In the genomic region with DNA sequence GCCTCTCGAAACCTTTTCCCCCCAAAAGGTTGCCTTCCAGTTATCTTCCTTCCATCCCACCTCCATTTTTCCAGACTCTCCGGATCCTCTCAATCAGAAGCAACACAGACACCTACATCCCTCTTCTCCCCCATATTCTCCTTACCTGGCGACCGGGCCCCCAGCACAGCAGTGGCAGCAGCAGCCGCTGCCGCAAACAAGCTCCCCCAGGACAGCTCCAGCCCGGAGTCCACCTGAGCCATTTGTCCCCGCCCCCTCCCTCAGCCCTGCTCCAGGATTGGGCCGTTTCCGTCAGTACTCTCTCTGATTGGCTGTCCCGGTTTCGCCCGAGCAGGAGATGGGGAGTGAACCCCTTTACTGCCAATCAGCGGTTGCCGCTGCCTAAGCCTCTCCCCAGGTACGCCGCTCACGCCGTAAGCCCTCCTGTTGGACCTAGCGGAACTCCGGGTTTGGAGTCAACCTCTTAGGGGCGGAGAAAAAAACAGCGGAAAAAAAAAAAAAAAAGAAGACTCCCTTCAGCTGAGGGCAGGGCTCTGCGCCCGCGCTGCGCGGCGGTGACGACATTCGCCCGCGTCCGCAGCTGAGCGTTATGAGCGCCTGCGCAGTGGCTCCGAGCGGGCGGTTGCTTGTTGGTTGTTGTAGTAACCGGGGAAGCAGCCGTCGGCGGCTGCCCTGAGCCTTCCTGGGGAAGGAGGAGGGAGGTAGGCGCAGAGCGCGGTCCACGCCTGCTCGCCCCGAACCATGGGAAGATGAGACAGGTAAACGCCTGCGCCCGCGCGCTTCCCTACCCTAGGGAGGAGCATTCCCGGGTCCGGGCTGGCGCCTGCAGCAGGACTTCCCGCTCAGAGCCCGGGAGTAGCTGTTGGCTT, we compare ENCODE assay signal across 8 cellular contexts.
A peak's percentile ranks its signal among the peaks of the same experiment; 100 is the strongest.
DNase-seq lines count a peak whose midpoint lies in the region; ATAC-seq and TF ChIP-seq lines count a peak whose summit lies in the region.

A gene with protein sequence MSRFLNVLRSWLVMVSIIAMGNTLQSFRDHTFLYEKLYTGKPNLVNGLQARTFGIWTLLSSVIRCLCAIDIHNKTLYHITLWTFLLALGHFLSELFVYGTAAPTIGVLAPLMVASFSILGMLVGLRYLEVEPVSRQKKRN (minus strand): TSS at position 247 of the 869 bp plus-strand sequence. CDS start 3,374 bp downstream, outside the sequence.
A gene with protein sequence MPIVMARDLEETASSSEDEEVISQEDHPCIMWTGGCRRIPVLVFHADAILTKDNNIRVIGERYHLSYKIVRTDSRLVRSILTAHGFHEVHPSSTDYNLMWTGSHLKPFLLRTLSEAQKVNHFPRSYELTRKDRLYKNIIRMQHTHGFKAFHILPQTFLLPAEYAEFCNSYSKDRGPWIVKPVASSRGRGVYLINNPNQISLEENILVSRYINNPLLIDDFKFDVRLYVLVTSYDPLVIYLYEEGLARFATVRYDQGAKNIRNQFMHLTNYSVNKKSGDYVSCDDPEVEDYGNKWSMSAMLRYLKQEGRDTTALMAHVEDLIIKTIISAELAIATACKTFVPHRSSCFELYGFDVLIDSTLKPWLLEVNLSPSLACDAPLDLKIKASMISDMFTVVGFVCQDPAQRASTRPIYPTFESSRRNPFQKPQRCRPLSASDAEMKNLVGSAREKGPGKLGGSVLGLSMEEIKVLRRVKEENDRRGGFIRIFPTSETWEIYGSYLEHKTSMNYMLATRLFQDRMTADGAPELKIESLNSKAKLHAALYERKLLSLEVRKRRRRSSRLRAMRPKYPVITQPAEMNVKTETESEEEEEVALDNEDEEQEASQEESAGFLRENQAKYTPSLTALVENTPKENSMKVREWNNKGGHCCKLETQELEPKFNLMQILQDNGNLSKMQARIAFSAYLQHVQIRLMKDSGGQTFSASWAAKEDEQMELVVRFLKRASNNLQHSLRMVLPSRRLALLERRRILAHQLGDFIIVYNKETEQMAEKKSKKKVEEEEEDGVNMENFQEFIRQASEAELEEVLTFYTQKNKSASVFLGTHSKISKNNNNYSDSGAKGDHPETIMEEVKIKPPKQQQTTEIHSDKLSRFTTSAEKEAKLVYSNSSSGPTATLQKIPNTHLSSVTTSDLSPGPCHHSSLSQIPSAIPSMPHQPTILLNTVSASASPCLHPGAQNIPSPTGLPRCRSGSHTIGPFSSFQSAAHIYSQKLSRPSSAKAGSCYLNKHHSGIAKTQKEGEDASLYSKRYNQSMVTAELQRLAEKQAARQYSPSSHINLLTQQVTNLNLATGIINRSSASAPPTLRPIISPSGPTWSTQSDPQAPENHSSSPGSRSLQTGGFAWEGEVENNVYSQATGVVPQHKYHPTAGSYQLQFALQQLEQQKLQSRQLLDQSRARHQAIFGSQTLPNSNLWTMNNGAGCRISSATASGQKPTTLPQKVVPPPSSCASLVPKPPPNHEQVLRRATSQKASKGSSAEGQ (N-terminal part only) (plus strand): TSS at position 617 of the 869 bp plus-strand sequence. CDS start 1,904 bp downstream, outside the sequence.

- peaks cover 2% of the 10 kb centered on the region for H3K27me3 Mint-ChIP-seq in nephron progenitor cell (ENCODE audit: low read depth, poor library complexity)
- no peaks in the 10 kb centered on the region for H3K27me3 Mint-ChIP-seq in stimulated activated naive CD8-positive, alpha-beta T cell treated with anti-CD3 and anti-CD28 coated beads, Interleukin-15, amount 100 ng/mL, for 72 hours

- H3K36me3 Mint-ChIP-seq in nephron progenitor cell (ENCODE audit: low read depth): no peaks in the 10 kb centered on the region

- H3K27ac ChIP-seq in MM.1S (ENCODE audit: low read length): peak within 1 kb of the TSS; percentile 73; the same call in 1 of the 2 replicates

- H3K9me2 ChIP-seq in MM.1S (replicated peaks; ENCODE audit: insufficient read depth, low read length): no peaks in the 10 kb centered on the region

- peak; percentile 98 for ATAC-seq in stimulated activated naive CD8-positive, alpha-beta T cell treated with anti-CD3 and anti-CD28 coated beads, Interleukin-15, amount 100 ng/mL, for 72 hours

- H3K4me2 ChIP-seq in MM.1S (ENCODE audit: low read depth, low read length): peak within 1 kb of the TSS; percentile 64

- H3K9ac ChIP-seq in ES-I3 (ENCODE audit: low read depth, low read length) (peak within 1 kb of the TSS; percentile 96), MM.1S (ENCODE audit: low read length) (peak within 1 kb of the TSS; percentile 81)

- no peaks in the 10 kb centered on the region for H4K20me1 ChIP-seq in MM.1S (ENCODE audit: insufficient read depth, low read length)

- H3K27me3 ChIP-seq in HAP-1 (ENCODE audit: low read depth): no peaks in the 10 kb centered on the region
- H3K27me3 ChIP-seq in MM.1S (replicated peaks; ENCODE audit: insufficient read depth, low read length): no peaks in the 10 kb centered on the region

- no peaks in the 10 kb centered on the region for H3F3A ChIP-seq in MM.1S (ENCODE audit: insufficient read depth, low read length)

- peaks cover 15% of the 10 kb centered on the region for H3K79me2 ChIP-seq in MM.1S (ENCODE audit: low read length)

- TF ChIP-seq CTCF in MM.1S (IDR thresholded peaks at IDR 0.05; ENCODE audit: low read length) (no peak), nephron progenitor cell (IDR thresholded peaks at IDR 0.05) (no peak)

- peak within 1 kb of the TSS; percentile 85 for H2AFZ ChIP-seq in MM.1S (ENCODE audit: low read length)

- no peaks in the 10 kb centered on the region for H3K36me3 ChIP-seq in ES-I3 (ENCODE audit: insufficient read depth, low read length)
- H3K36me3 ChIP-seq in HAP-1 (replicated peaks): peaks cover 6% of the 10 kb centered on the region
- H3K36me3 ChIP-seq in MM.1S (replicated peaks; ENCODE audit: insufficient read depth, low read length): no peaks in the 10 kb centered on the region

- H3K4me3 Mint-ChIP-seq in nephron progenitor cell: peak within 1 kb of the TSS; percentile 99
- H3K4me3 Mint-ChIP-seq in stimulated activated naive CD8-positive, alpha-beta T cell treated with anti-CD3 and anti-CD28 coated beads, Interleukin-15, amount 100 ng/mL, for 72 hours: peak within 1 kb of the TSS; percentile 88 to 96

- no peaks in the 10 kb centered on the region for H3K9me3 Mint-ChIP-seq in nephron progenitor cell
- no peaks in the 10 kb centered on the region for H3K9me3 Mint-ChIP-seq in stimulated activated naive CD8-positive, alpha-beta T cell treated with anti-CD3 and anti-CD28 coated beads, Interleukin-15, amount 100 ng/mL, for 72 hours

- H3K4me1 Mint-ChIP-seq in nephron progenitor cell: peaks cover 37% of the 10 kb centered on the region
- peaks cover 21% of the 10 kb centered on the region for H3K4me1 Mint-ChIP-seq in stimulated activated naive CD8-positive, alpha-beta T cell treated with anti-CD3 and anti-CD28 coated beads, Interleukin-15, amount 100 ng/mL, for 72 hours

- H3K27ac Mint-ChIP-seq in nephron progenitor cell: peak within 1 kb of the TSS; percentile 98
- H3K27ac Mint-ChIP-seq in stimulated activated naive CD8-positive, alpha-beta T cell treated with anti-CD3 and anti-CD28 coated beads, Interleukin-15, amount 100 ng/mL, for 72 hours: peak within 1 kb of the TSS; percentile 94 to 95

- H3K9me3 ChIP-seq in ES-I3 (ENCODE audit: control insufficient read depth, insufficient read depth, low read length) (no peaks in the 10 kb centered on the region), HAP-1 (no peaks in the 10 kb centered on the region), MM.1S (replicated peaks; ENCODE audit: insufficient read depth, low read length) (no peaks in the 10 kb centered on the region)

- H3K4me3 ChIP-seq in HAP-1: peak within 1 kb of the TSS; percentile 98
- H3K4me3 ChIP-seq in MM.1S (ENCODE audit: low read length): peak within 1 kb of the TSS; percentile 88

- DNase-seq in HAP-1 (ENCODE audit: low spot score in 2 of 2) (peak; percentile 96 to 97), MM.1S (peak; percentile 94), SIG-M5 (lab: John Stamatoyannopoulos, UW) (peak; percentile 84), activated gamma-delta T cell (lab: John Stamatoyannopoulos, UW) (peak; percentile 95), fibroblast of the conjunctiva (ENCODE audit: low read depth) (peak; percentile 98), nephron progenitor cell (peak; percentile 95)
- peak; percentile 97 for DNase-seq in stimulated activated naive CD8-positive, alpha-beta T cell treated with anti-CD3 and anti-CD28 coated beads, Interleukin-15, amount 100 ng/mL, for 72 hours

- in situ Hi-C loops in HAP-1 (cut with MboI; ENCODE audit: low sequenced_read_pairs): loop anchor here (25.0 kb wide), 1 partner anchor 524 kb away; a partner anchor contains a TSS

- H3K4me1 ChIP-seq in ES-I3 (ENCODE audit: insufficient read depth, low read length) (0 out of 2 replicates have a peak, but pooled peaks cover 4% of the 10 kb centered on the region), HAP-1 (peaks cover 8% of the 10 kb centered on the region), MM.1S (ENCODE audit: low read length) (no peaks in the 10 kb centered on the region)

Comparison
In these comparisons a context has a peak if more than half of its experiments do, and no peak if none do; other contexts are left out.
1. Peak in every context shown above with its lines: DNase-seq, ATAC-seq, H3K4me3 ChIP-seq and H3K27ac ChIP-seq.